Comparison of ENCODE assay signal across 2 cellular contexts in the genomic region with DNA sequence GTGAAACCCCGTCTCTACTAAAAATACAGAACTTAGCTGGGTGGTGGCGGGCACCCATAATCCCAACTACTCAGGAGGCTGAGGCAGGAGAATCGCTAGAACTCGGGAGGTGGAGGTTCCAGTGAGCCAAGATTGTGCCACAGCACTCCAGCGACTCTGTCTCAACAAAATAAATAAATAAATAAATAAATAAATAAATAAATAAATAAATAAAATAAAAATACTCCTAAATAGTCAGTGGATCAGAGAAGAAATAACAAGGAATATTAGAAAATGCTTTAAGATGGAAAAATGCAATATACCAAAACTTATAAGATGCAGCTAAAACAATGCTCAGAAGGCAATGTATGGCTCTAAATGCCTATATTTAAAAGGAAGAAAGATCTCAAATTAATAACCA.
TF ChIP-seq lines count a peak whose summit lies in the region.

No MANE protein-coding gene starts in this region.

TF ChIP-seq in A549, 52 proteins besides CTCF, POLR2A, EP300 and RAD21 (continued from another document):
- TF ChIP-seq, protein P1, sequence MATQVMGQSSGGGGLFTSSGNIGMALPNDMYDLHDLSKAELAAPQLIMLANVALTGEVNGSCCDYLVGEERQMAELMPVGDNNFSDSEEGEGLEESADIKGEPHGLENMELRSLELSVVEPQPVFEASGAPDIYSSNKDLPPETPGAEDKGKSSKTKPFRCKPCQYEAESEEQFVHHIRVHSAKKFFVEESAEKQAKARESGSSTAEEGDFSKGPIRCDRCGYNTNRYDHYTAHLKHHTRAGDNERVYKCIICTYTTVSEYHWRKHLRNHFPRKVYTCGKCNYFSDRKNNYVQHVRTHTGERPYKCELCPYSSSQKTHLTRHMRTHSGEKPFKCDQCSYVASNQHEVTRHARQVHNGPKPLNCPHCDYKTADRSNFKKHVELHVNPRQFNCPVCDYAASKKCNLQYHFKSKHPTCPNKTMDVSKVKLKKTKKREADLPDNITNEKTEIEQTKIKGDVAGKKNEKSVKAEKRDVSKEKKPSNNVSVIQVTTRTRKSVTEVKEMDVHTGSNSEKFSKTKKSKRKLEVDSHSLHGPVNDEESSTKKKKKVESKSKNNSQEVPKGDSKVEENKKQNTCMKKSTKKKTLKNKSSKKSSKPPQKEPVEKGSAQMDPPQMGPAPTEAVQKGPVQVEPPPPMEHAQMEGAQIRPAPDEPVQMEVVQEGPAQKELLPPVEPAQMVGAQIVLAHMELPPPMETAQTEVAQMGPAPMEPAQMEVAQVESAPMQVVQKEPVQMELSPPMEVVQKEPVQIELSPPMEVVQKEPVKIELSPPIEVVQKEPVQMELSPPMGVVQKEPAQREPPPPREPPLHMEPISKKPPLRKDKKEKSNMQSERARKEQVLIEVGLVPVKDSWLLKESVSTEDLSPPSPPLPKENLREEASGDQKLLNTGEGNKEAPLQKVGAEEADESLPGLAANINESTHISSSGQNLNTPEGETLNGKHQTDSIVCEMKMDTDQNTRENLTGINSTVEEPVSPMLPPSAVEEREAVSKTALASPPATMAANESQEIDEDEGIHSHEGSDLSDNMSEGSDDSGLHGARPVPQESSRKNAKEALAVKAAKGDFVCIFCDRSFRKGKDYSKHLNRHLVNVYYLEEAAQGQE (IDR thresholded peaks at IDR 0.05), result no peak
- TF ChIP-seq, protein P2, sequence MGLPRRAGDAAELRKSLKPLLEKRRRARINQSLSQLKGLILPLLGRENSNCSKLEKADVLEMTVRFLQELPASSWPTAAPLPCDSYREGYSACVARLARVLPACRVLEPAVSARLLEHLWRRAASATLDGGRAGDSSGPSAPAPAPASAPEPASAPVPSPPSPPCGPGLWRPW (IDR thresholded peaks at IDR 0.05), result no peak

TF ChIP-seq in HEK293, 187 proteins besides CTCF, POLR2A, EP300 and RAD21 (continued from another document and continues in another):
- TF ChIP-seq, protein P3, sequence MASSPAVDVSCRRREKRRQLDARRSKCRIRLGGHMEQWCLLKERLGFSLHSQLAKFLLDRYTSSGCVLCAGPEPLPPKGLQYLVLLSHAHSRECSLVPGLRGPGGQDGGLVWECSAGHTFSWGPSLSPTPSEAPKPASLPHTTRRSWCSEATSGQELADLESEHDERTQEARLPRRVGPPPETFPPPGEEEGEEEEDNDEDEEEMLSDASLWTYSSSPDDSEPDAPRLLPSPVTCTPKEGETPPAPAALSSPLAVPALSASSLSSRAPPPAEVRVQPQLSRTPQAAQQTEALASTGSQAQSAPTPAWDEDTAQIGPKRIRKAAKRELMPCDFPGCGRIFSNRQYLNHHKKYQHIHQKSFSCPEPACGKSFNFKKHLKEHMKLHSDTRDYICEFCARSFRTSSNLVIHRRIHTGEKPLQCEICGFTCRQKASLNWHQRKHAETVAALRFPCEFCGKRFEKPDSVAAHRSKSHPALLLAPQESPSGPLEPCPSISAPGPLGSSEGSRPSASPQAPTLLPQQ (tag by site-specific recombination; IDR thresholded peaks at IDR 0.05), result no peak
- no peak; the same call in 1 of the 2 replicates for TF ChIP-seq ZNF664 (tag by site-specific recombination; IDR thresholded peaks at IDR 0.05)
- no peak for TF ChIP-seq PRDM1 (tag by site-specific recombination; IDR thresholded peaks at IDR 0.05)
- no peak for TF ChIP-seq YY2 (tag by site-specific recombination; IDR thresholded peaks at IDR 0.05)
- no peak for TF ChIP-seq GLI2 (tag by site-specific recombination; IDR thresholded peaks at IDR 0.05; ENCODE audit: borderline replicate concordance, low read depth)
- TF ChIP-seq ZNF530 (tag by site-specific recombination; IDR thresholded peaks at IDR 0.05; ENCODE audit: low read depth), result 0 out of 2 replicates have a peak, but pooled peaks have one; percentile 55
- TF ChIP-seq KLF16 (tag by site-specific recombination; IDR thresholded peaks at IDR 0.05), result no peak
- no peak for TF ChIP-seq ZNF423 (tag by site-specific recombination; IDR thresholded peaks at IDR 0.05)
- no peak for TF ChIP-seq ZNF274 (IDR thresholded peaks at IDR 0.05; ENCODE audit: low read length)
- TF ChIP-seq ZNF274 (tag by site-specific recombination; IDR thresholded peaks at IDR 0.05; ENCODE audit: borderline replicate concordance), result no peak
- TF ChIP-seq SALL2 (tag by site-specific recombination; IDR thresholded peaks at IDR 0.05; ENCODE audit: borderline replicate concordance), result no peak
- TF ChIP-seq, protein P4, sequence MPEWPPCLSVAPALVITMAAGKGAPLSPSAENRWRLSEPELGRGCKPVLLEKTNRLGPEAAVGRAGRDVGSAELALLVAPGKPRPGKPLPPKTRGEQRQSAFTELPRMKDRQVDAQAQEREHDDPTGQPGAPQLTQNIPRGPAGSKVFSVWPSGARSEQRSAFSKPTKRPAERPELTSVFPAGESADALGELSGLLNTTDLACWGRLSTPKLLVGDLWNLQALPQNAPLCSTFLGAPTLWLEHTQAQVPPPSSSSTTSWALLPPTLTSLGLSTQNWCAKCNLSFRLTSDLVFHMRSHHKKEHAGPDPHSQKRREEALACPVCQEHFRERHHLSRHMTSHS (tag by site-specific recombination; IDR thresholded peaks at IDR 0.05), result no peak
- no peak for TF ChIP-seq ZNF112 (tag by site-specific recombination; IDR thresholded peaks at IDR 0.05)
- no peak for TF ChIP-seq ZNF707 (tag by site-specific recombination; IDR thresholded peaks at IDR 0.05)
- no peak for TF ChIP-seq EGR2 (tag by site-specific recombination; IDR thresholded peaks at IDR 0.05; ENCODE audit: low read depth)
- no peak for TF ChIP-seq ZNF416 (tag by site-specific recombination; IDR thresholded peaks at IDR 0.05)
- no peak for TF ChIP-seq ZNF837 (tag by site-specific recombination; IDR thresholded peaks at IDR 0.05)
- no peak for TF ChIP-seq ZSCAN23 (tag by site-specific recombination; IDR thresholded peaks at IDR 0.05)
- no peak for TF ChIP-seq RBAK (tag by site-specific recombination; IDR thresholded peaks at IDR 0.05)
- TF ChIP-seq, protein P5, sequence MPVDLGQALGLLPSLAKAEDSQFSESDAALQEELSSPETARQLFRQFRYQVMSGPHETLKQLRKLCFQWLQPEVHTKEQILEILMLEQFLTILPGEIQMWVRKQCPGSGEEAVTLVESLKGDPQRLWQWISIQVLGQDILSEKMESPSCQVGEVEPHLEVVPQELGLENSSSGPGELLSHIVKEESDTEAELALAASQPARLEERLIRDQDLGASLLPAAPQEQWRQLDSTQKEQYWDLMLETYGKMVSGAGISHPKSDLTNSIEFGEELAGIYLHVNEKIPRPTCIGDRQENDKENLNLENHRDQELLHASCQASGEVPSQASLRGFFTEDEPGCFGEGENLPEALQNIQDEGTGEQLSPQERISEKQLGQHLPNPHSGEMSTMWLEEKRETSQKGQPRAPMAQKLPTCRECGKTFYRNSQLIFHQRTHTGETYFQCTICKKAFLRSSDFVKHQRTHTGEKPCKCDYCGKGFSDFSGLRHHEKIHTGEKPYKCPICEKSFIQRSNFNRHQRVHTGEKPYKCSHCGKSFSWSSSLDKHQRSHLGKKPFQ (tag by site-specific recombination; IDR thresholded peaks at IDR 0.05), result no peak
- TF ChIP-seq ZNF791 (tag by site-specific recombination; IDR thresholded peaks at IDR 0.05), result no peak
- no peak for TF ChIP-seq ZNF324 (tag by site-specific recombination; IDR thresholded peaks at IDR 0.05)
- TF ChIP-seq YY1 (tag by site-specific recombination; IDR thresholded peaks at IDR 0.05), result no peak
- TF ChIP-seq, protein P6, sequence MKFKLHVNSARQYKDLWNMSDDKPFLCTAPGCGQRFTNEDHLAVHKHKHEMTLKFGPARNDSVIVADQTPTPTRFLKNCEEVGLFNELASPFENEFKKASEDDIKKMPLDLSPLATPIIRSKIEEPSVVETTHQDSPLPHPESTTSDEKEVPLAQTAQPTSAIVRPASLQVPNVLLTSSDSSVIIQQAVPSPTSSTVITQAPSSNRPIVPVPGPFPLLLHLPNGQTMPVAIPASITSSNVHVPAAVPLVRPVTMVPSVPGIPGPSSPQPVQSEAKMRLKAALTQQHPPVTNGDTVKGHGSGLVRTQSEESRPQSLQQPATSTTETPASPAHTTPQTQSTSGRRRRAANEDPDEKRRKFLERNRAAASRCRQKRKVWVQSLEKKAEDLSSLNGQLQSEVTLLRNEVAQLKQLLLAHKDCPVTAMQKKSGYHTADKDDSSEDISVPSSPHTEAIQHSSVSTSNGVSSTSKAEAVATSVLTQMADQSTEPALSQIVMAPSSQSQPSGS (tag by site-specific recombination; IDR thresholded peaks at IDR 0.05; ENCODE audit: low read depth), result no peak
- TF ChIP-seq MZF1 (tag by site-specific recombination; IDR thresholded peaks at IDR 0.05; ENCODE audit: borderline replicate concordance), result no peak; the same call in 1 of the 2 replicates
- no peak for TF ChIP-seq ZFP69B (tag by site-specific recombination; IDR thresholded peaks at IDR 0.05)
- TF ChIP-seq REPIN1 (tag by site-specific recombination; IDR thresholded peaks at IDR 0.05; ENCODE audit: low read depth), result no peak
- TF ChIP-seq ZNF404 (tag by site-specific recombination; IDR thresholded peaks at IDR 0.05), result 0 out of 2 replicates have a peak, but pooled peaks have one; percentile 54
- TF ChIP-seq ZFP3 (tag by site-specific recombination; IDR thresholded peaks at IDR 0.05; ENCODE audit: low read depth), result 0 out of 2 replicates have a peak, but pooled peaks have one; percentile 48
- TF ChIP-seq ZNF747 (tag by site-specific recombination; IDR thresholded peaks at IDR 0.05), result no peak
- no peak for TF ChIP-seq ZNF561 (tag by site-specific recombination; IDR thresholded peaks at IDR 0.05; ENCODE audit: borderline replicate concordance)
- TF ChIP-seq ZNF677 (tag by site-specific recombination; IDR thresholded peaks at IDR 0.05), result no peak
- no peak for TF ChIP-seq ZNF521 (tag by site-specific recombination; IDR thresholded peaks at IDR 0.05)
- 0 out of 2 replicates have a peak, but pooled peaks have one; percentile 11 for TF ChIP-seq ZNF138 (tag by site-specific recombination; IDR thresholded peaks at IDR 0.05; ENCODE audit: borderline replicate concordance)
- no peak for TF ChIP-seq ZNF777 (tag by site-specific recombination; IDR thresholded peaks at IDR 0.05; ENCODE audit: borderline replicate concordance)
- no peak for TF ChIP-seq ZBTB17 (tag by site-specific recombination; IDR thresholded peaks at IDR 0.05)
- TF ChIP-seq ZNF626 (tag by site-specific recombination; IDR thresholded peaks at IDR 0.05), result no peak
- TF ChIP-seq, protein P7, sequence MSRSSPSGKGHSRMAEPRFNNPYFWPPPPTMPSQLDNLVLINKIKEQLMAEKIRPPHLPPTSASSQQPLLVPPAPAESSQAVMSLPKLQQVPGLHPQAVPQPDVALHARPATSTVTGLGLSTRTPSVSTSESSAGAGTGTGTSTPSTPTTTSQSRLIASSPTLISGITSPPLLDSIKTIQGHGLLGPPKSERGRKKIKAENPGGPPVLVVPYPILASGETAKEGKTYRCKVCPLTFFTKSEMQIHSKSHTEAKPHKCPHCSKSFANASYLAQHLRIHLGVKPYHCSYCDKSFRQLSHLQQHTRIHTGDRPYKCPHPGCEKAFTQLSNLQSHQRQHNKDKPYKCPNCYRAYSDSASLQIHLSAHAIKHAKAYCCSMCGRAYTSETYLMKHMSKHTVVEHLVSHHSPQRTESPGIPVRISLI (tag by site-specific recombination; IDR thresholded peaks at IDR 0.05), result no peak
- no peak for TF ChIP-seq ZNF610 (tag by site-specific recombination; IDR thresholded peaks at IDR 0.05; ENCODE audit: borderline replicate concordance)
- TF ChIP-seq ZNF548 (tag by site-specific recombination; IDR thresholded peaks at IDR 0.05), result no peak
- no peak for TF ChIP-seq ZNF211 (tag by site-specific recombination; IDR thresholded peaks at IDR 0.05; ENCODE audit: low read depth)
- no peak for TF ChIP-seq GLIS2 (tag by site-specific recombination; IDR thresholded peaks at IDR 0.05)
- TF ChIP-seq, protein P8, sequence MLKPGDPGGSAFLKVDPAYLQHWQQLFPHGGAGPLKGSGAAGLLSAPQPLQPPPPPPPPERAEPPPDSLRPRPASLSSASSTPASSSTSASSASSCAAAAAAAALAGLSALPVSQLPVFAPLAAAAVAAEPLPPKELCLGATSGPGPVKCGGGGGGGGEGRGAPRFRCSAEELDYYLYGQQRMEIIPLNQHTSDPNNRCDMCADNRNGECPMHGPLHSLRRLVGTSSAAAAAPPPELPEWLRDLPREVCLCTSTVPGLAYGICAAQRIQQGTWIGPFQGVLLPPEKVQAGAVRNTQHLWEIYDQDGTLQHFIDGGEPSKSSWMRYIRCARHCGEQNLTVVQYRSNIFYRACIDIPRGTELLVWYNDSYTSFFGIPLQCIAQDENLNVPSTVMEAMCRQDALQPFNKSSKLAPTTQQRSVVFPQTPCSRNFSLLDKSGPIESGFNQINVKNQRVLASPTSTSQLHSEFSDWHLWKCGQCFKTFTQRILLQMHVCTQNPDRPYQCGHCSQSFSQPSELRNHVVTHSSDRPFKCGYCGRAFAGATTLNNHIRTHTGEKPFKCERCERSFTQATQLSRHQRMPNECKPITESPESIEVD (tag by site-specific recombination; IDR thresholded peaks at IDR 0.05), result no peak
- TF ChIP-seq ZNF600 (tag by site-specific recombination; IDR thresholded peaks at IDR 0.05), result no peak
- no peak for TF ChIP-seq ZFP41 (tag by site-specific recombination; IDR thresholded peaks at IDR 0.05; ENCODE audit: borderline replicate concordance)
- TF ChIP-seq ZNF426 (tag by site-specific recombination; IDR thresholded peaks at IDR 0.05), result peak; percentile 94
- TF ChIP-seq, protein P9, sequence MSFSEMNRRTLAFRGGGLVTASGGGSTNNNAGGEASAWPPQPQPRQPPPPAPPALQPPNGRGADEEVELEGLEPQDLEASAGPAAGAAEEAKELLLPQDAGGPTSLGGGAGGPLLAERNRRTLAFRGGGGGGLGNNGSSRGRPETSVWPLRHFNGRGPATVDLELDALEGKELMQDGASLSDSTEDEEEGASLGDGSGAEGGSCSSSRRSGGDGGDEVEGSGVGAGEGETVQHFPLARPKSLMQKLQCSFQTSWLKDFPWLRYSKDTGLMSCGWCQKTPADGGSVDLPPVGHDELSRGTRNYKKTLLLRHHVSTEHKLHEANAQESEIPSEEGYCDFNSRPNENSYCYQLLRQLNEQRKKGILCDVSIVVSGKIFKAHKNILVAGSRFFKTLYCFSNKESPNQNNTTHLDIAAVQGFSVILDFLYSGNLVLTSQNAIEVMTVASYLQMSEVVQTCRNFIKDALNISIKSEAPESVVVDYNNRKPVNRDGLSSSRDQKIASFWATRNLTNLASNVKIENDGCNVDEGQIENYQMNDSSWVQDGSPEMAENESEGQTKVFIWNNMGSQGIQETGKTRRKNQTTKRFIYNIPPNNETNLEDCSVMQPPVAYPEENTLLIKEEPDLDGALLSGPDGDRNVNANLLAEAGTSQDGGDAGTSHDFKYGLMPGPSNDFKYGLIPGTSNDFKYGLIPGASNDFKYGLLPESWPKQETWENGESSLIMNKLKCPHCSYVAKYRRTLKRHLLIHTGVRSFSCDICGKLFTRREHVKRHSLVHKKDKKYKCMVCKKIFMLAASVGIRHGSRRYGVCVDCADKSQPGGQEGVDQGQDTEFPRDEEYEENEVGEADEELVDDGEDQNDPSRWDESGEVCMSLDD (tag by site-specific recombination; IDR thresholded peaks at IDR 0.05), result no peak
- peak; percentile 58; the same call in 1 of the 2 replicates for TF ChIP-seq ZXDB (tag by site-specific recombination; IDR thresholded peaks at IDR 0.05)
- no peak for TF ChIP-seq KLF9 (tag by site-specific recombination; IDR thresholded peaks at IDR 0.05; ENCODE audit: low read depth)
- TF ChIP-seq SP2 (tag by site-specific recombination; IDR thresholded peaks at IDR 0.05), result no peak
- TF ChIP-seq HOXD13 (CRISPR knock-in tag; IDR thresholded peaks at IDR 0.05; ENCODE audit: borderline replicate concordance), result no peak
- no peak for TF ChIP-seq ZNF843 (tag by site-specific recombination; IDR thresholded peaks at IDR 0.05)
- TF ChIP-seq ZNF132 (tag by site-specific recombination; IDR thresholded peaks at IDR 0.05; ENCODE audit: borderline replicate concordance), result no peak
- TF ChIP-seq ZNF785 (tag by site-specific recombination; IDR thresholded peaks at IDR 0.05), result no peak
- TF ChIP-seq ZNF341 (tag by site-specific recombination; IDR thresholded peaks at IDR 0.05; ENCODE audit: low read depth), result peak; percentile 34; the same call in 1 of the 2 replicates
